ENCODE assay signal across 1 cellular context in genomic region chr22:50117168-50117762, GRCh38.
TF ChIP-seq lines count a peak whose summit lies in the region.

No MANE protein-coding gene starts in this region.

TF ChIP-seq in endothelial cell of umbilical vein, 7 proteins besides CTCF, POLR2A, EP300 and RAD21:
- no peak for TF ChIP-seq JUN (IDR thresholded peaks at IDR 0.05; ENCODE audit: borderline replicate concordance, insufficient read depth, insufficient read length, low read depth)
- no peak for TF ChIP-seq GATA2 (IDR thresholded peaks at IDR 0.05; ENCODE audit: insufficient read depth, insufficient read length, low read depth, low read length)
- no peak for TF ChIP-seq MAX (IDR thresholded peaks at IDR 0.05; ENCODE audit: insufficient read depth, insufficient read length)
- TF ChIP-seq POLR2AphosphoS5 (IDR thresholded peaks at IDR 0.05; ENCODE audit: insufficient read depth, low read depth, low read length), result no peak
- TF ChIP-seq FOS (IDR thresholded peaks at IDR 0.05; ENCODE audit: borderline replicate concordance, insufficient read depth, low read length), result no peak
- TF ChIP-seq EZH2 (IDR thresholded peaks at IDR 0.05; ENCODE audit: borderline replicate concordance, low read depth, low read length, severe bottlenecking), result no peak
- no peak for TF ChIP-seq MYC (IDR thresholded peaks at IDR 0.05; ENCODE audit: low read depth, low read length)
